11 cellular contexts compared by ENCODE assay signal in the genomic region with DNA sequence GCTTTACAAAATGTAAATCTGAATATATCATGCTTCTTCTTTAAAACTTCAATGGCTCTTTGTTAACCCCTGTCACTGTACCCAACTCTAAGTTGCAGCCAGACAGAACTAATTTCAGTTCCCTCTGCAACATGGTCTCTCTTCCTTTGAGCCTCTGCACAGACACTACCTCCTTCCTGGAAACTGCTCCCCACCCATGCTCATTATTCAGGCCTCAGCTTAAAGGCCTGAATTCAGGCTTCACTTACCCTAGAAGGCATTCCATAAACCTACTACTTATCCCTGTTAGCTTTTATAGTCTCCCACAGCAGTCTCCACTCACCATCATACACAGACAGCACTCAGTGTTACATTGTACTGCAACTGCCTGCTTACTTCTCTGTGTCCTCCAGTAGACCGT. TPM values are rescaled to one million over a fixed set of nuclear protein-coding genes. Genes with fewer than 3 reads are reported as not detected.
DNase-seq lines count a peak whose midpoint lies in the region; ATAC-seq and TF ChIP-seq lines count a peak whose summit lies in the region.
"Had no signal": no experiment of that assay in that cellular context is flagged by ENCODE, and none has a peak within 500 bp of the region (broad histone marks: within the 10 kb centered on the region; RNA-seq: fewer than 3 reads in every experiment).

No MANE protein-coding gene starts in this region.

- no peaks in the 10 kb centered on the region for H3K9me3 Mint-ChIP-seq in T-cell
- H3K9me3 Mint-ChIP-seq: activated T-helper 2 cell treated with anti-CD3 and anti-CD28 coated beads, Interferon-gamma antibody, Interleukin-2, Interleukin-4, amounts not matched to agents 10 μg/mL and 5 μg/mL and 100 μg/mL, durations not matched to agents 14 hours and 24 hours and 36 hours; natural killer cell had no signal

- peak overlapping the region; percentile 35 for H3K9ac ChIP-seq in Loucy (ENCODE audit: low read depth, low read length, poor library complexity, severe bottlenecking)
- H3K9ac ChIP-seq in smooth muscle cell (ENCODE audit: low read depth) = no peak overlapping the region

- no peaks in the 10 kb centered on the region for H3K36me3 Mint-ChIP-seq in T-cell
- H3K36me3 Mint-ChIP-seq: natural killer cell had no signal

- CTCF ChIA-PET in T-cell (lab: Charles Lee) = interaction anchor here (0.6 to 1.1 kb wide), 4 partner anchors 23 to 147 kb away, joined by 3 to 7 read pairs (median 4); no protein-coding TSS in a partner anchor

- H3K79me2 ChIP-seq in Loucy (ENCODE audit: insufficient read depth, low read length) = peaks cover 21% of the 10 kb centered on the region
- H3K79me2 ChIP-seq in smooth muscle cell (ENCODE audit: low read depth) = peaks cover 13% of the 10 kb centered on the region

- H3K4me2 ChIP-seq in Loucy (ENCODE audit: low read depth, low read length, poor library complexity, severe bottlenecking) (peak overlapping the region; percentile 75), smooth muscle cell (no peak overlapping the region)

- POLR2A ChIA-PET in T-cell (lab: Charles Lee) = no interaction called here

- H3K36me3 ChIP-seq in Loucy (ENCODE audit: insufficient read depth, low read length) (no peaks in the 10 kb centered on the region), smooth muscle cell (ENCODE audit: low read depth) (no peaks in the 10 kb centered on the region)

- H3K27ac ChIP-seq in smooth muscle cell (ENCODE audit: low read depth) = no peak overlapping the region

- no peak for DNase-seq in smooth muscle cell (lab: John Stamatoyannopoulos, UW; ENCODE audit: unreplicated experiment)
- DNase-seq in NCI-H2081 treated with DMSO at 0.1 percent for 48 hours (lab: John Stamatoyannopoulos, UW) = no peak
- no peak for DNase-seq in T-cell
- DNase-seq in NCI-H69 (lab: John Stamatoyannopoulos, UW) = no peak
- DNase-seq: natural killer cell, NCI-H1048 had no signal

- no peaks in the 10 kb centered on the region; the same call in 1 of the 2 replicates for H3F3A ChIP-seq in Loucy (ENCODE audit: low read depth)
- H3F3A ChIP-seq in smooth muscle cell (ENCODE audit: low read depth) = peaks cover 8% of the 10 kb centered on the region

- H3K27me3 ChIP-seq in Loucy (ENCODE audit: insufficient read depth, low read length, poor library complexity, severe bottlenecking) = no peaks in the 10 kb centered on the region
- H3K27me3 ChIP-seq in smooth muscle cell (ENCODE audit: low read depth) = no peaks in the 10 kb centered on the region

- H2AFZ ChIP-seq in Loucy (ENCODE audit: low read length) = peak overlapping the region; percentile 68
- peak overlapping the region; percentile 67 for H2AFZ ChIP-seq in smooth muscle cell (ENCODE audit: low read depth)

- H3K4me1 ChIP-seq in Loucy (ENCODE audit: insufficient read depth, low read length, poor library complexity, severe bottlenecking) = peaks cover 49% of the 10 kb centered on the region
- H3K4me1 ChIP-seq in smooth muscle cell (ENCODE audit: low read depth) = peaks cover 8% of the 10 kb centered on the region

- no peak overlapping the region for H3K27ac Mint-ChIP-seq in T-cell
- H3K27ac Mint-ChIP-seq: activated T-helper 2 cell treated with anti-CD3 and anti-CD28 coated beads, Interferon-gamma antibody, Interleukin-2, Interleukin-4, amounts not matched to agents 10 μg/mL and 5 μg/mL and 100 μg/mL, durations not matched to agents 14 hours and 24 hours and 36 hours; natural killer cell had no signal

- H3K27me3 Mint-ChIP-seq in T-cell = no peaks in the 10 kb centered on the region

- WGBS in smooth muscle cell (ENCODE audit: low lambda C conversion rate) = 54% methylated on average over 1 of the region's 1 CpG

- no peak overlapping the region for H3K4me3 Mint-ChIP-seq in T-cell
- H3K4me3 Mint-ChIP-seq: natural killer cell had no signal

- peaks cover 19 to 27% (median 24%) of the 10 kb centered on the region in 3 donors for H3K4me1 Mint-ChIP-seq in T-cell

- H3K4me3 ChIP-seq in Loucy (ENCODE audit: low read length, poor library complexity, severe bottlenecking) (no peak overlapping the region), smooth muscle cell (no peak overlapping the region)

- H3K9me3 ChIP-seq in Loucy (ENCODE audit: insufficient read depth, low read depth, low read length) (no peaks in the 10 kb centered on the region), smooth muscle cell (replicated peaks; ENCODE audit: low read depth) (no peaks in the 10 kb centered on the region)

- ATAC-seq in GM18907 (IDR thresholded peaks at IDR 0.05; ENCODE audit: unreplicated experiment) = peak; percentile 29
- ATAC-seq in HG02610 (IDR thresholded peaks at IDR 0.05; ENCODE audit: unreplicated experiment) = peak; percentile 29
- no peak for ATAC-seq in GM19452 (IDR thresholded peaks at IDR 0.05; ENCODE audit: unreplicated experiment)
- no peak for ATAC-seq in T-cell (replicated peaks in 1 of 4)
- ATAC-seq: natural killer cell had no signal

- H4K20me1 ChIP-seq in Loucy (ENCODE audit: insufficient read depth, low read length, poor library complexity, severe bottlenecking) (peaks cover 5% of the 10 kb centered on the region), smooth muscle cell (ENCODE audit: low read depth) (peaks cover 15% of the 10 kb centered on the region)

- H3K9me2 ChIP-seq in Loucy (replicated peaks; ENCODE audit: low read depth, low read length) = no peaks in the 10 kb centered on the region

- no peak for TF ChIP-seq CTCF in Loucy (conservative IDR thresholded peaks at IDR 0.05; ENCODE audit: low read length)
- no peak for TF ChIP-seq CTCF in smooth muscle cell (IDR thresholded peaks at IDR 0.05; ENCODE audit: borderline replicate concordance, insufficient read depth, poor library complexity, severe bottlenecking)

RNA-seq across cellular contexts. Expression of a gene that starts 2.6 kb away (rescaled TPM):
- total RNA-seq in smooth muscle cell (8.0 and 13.7 TPM in 2 replicates), T-cell (10 to 100 TPM in 4 of 5 donors, 1 to 10 TPM in 1; 6.7 to 16.2 (median 14.4) TPM)
- 2.8 and 3.7 TPM in 2 replicates for polyA plus RNA-seq in smooth muscle cell

Comparison
In these comparisons a context has a peak if more than half of its experiments do, and no peak if none do; other contexts are left out.
1. ATAC-seq: peak in GM18907 (single experiment) and HG02610 (single experiment); none in GM19452 (single experiment) and T-cell (0 of 4).